In the genomic region with DNA sequence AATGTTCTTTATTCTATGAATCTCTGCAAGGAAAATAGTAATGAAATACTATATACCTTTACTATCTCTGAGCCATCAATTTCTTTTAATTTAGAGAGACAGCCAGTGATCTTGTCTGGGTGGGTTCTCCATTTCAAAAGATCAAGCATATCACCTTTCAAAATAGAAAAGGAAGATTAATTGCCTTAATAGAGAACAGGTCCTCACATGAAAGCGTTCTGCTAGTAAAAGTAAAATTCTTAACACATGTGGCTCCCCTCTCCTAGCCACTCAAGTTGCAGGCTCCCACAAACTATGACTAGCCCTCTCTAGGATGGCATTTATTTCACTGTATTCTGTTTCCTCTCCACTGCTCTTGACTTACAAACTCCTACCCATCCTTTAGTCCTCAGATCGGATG, we compare ENCODE assay signal across 14 cellular contexts.
DNase-seq lines count a peak whose midpoint lies in the region; ATAC-seq, FAIRE-seq and TF ChIP-seq lines count a peak whose summit lies in the region.
"Had no signal": no experiment of that assay in that cellular context is flagged by ENCODE, and none has a peak within 500 bp of the region (broad histone marks: within the 10 kb centered on the region; RNA-seq: fewer than 3 reads in every experiment).

No MANE protein-coding gene starts in this region.

- H3K36me3 Mint-ChIP-seq in nephron progenitor cell (ENCODE audit: low read depth): peaks cover 40% of the 10 kb centered on the region
- H3K36me3 Mint-ChIP-seq: CD8-positive, alpha-beta memory T cell had no signal

- FAIRE-seq in pancreas (lab: Jason Lieb, UNC): no peak

- ATAC-seq in pancreas: no peak

- H3K4me3 Mint-ChIP-seq in nephron progenitor cell: no peak overlapping the region
- H3K4me3 Mint-ChIP-seq: CD8-positive, alpha-beta memory T cell; H9 had no signal

- no peaks in the 10 kb centered on the region for H3K9me3 ChIP-seq in ascending aorta
- no peaks in the 10 kb centered on the region for H3K9me3 ChIP-seq in pancreas
- H3K9me3 ChIP-seq: BLaER1, Caco-2 had no signal

- intact Hi-C loops in ascending aorta (cut with DNase I) (no loop called here), pancreas (cut with DNase I) (no loop called here)

- peaks cover 3% of the 10 kb centered on the region for H3K9me3 Mint-ChIP-seq in nephron progenitor cell
- H3K9me3 Mint-ChIP-seq: CD8-positive, alpha-beta memory T cell; H9 had no signal

- peaks cover 0 to 9% of the 10 kb centered on the region in 2 donors for H3K4me1 ChIP-seq in ascending aorta
- no peaks in the 10 kb centered on the region for H3K4me1 ChIP-seq in pancreas
- H3K4me1 ChIP-seq: BLaER1, Caco-2 had no signal

- DNase-seq in NCI-H510A treated with DMSO at 0.1 percent for 48 hours (lab: John Stamatoyannopoulos, UW) (peak; percentile 1), NCI-H510A (lab: John Stamatoyannopoulos, UW) (no peak), NCI-H2171 (lab: John Stamatoyannopoulos, UW) (peak; percentile 20), ascending aorta (ENCODE audit: low spot score in 2 of 2) (no peak), nephron progenitor cell (no peak), GOT3 (lab: John Stamatoyannopoulos, UW) (no peak), HEK293T (ENCODE audit: extremely low spot score) (no peak), pancreas (no peak)
- DNase-seq: 8988T; AML-193; Caco-2; CD8-positive, alpha-beta memory T cell; H9 had no signal

- H3K27ac Mint-ChIP-seq in nephron progenitor cell: peak overlapping the region; percentile 70
- H3K27ac Mint-ChIP-seq: CD8-positive, alpha-beta memory T cell had no signal

- peaks cover 39% of the 10 kb centered on the region for H3K4me1 Mint-ChIP-seq in nephron progenitor cell
- H3K4me1 Mint-ChIP-seq: CD8-positive, alpha-beta memory T cell had no signal

- H3K27me3 ChIP-seq in ascending aorta: no peaks in the 10 kb centered on the region
- H3K27me3 ChIP-seq in pancreas: no peaks in the 10 kb centered on the region
- H3K27me3 ChIP-seq: BLaER1 had no signal

- H3K27me3 Mint-ChIP-seq in nephron progenitor cell (ENCODE audit: low read depth, poor library complexity): peaks cover 4% of the 10 kb centered on the region

- H3K36me3 ChIP-seq in ascending aorta (no peaks in the 10 kb centered on the region), pancreas (no peaks in the 10 kb centered on the region)
- H3K36me3 ChIP-seq: BLaER1 had no signal

- WGBS in pancreas, 2 donors: 85 to 86% methylated on average over 2 of the region's 2 CpGs

- POLR2A ChIA-PET in HEK293T (lab: Yijun Ruan, JAX): no interaction called here

- no peak for TF ChIP-seq CTCF in ascending aorta (IDR thresholded peaks at IDR 0.05)
- TF ChIP-seq CTCF in nephron progenitor cell (IDR thresholded peaks at IDR 0.05): no peak
- TF ChIP-seq CTCF in pancreas (IDR thresholded peaks at IDR 0.05): no peak

- H3K4me3 ChIP-seq in ascending aorta: no peak overlapping the region
- H3K4me3 ChIP-seq in pancreas: no peak overlapping the region
- H3K4me3 ChIP-seq: BLaER1 had no signal

- H3K27ac ChIP-seq in ascending aorta (peak overlapping the region; percentile 61 to 69), pancreas (no peak overlapping the region)
- H3K27ac ChIP-seq: BLaER1 had no signal

- CTCF ChIA-PET in HEK293T (lab: Yijun Ruan, JAX): no interaction called here

TF ChIP-seq in HEK293T, 16 proteins besides CTCF, POLR2A, EP300 and RAD21:
- TF ChIP-seq LEF1 (IDR thresholded peaks at IDR 0.05; ENCODE audit: borderline replicate concordance) (no peak), SUZ12 (IDR thresholded peaks at IDR 0.05) (no peak), FOXK2 (IDR thresholded peaks at IDR 0.05) (no peak)
TF ChIP-seq in HEK293T: peak in this region for 0.

Comparison
In these comparisons a context has a peak if more than half of its experiments do, and no peak if none do; other contexts are left out.
1. DNase-seq: peak in NCI-H510A treated with DMSO at 0.1 percent for 48 hours (single experiment) and NCI-H2171 (single experiment); none in NCI-H510A (single experiment), ascending aorta (0 of 2), nephron progenitor cell (single experiment), GOT3 (single experiment), HEK293T (single experiment) and pancreas (0 of 6).
2. H3K27ac ChIP-seq: peak in ascending aorta (2 of 2); none in pancreas (0 of 4).